In genomic region chr3:15527031-15527459, GRCh38 we compare ENCODE assay signal across 13 cellular contexts. TPM values are rescaled to one million over a fixed set of nuclear protein-coding genes. Genes with fewer than 3 reads are reported as not detected.
DNase-seq lines count a peak whose midpoint lies in the region; ATAC-seq and TF ChIP-seq lines count a peak whose summit lies in the region.
"Had no signal": no experiment of that assay in that cellular context is flagged by ENCODE, and none has a peak within 500 bp of the region (broad histone marks: within the 10 kb centered on the region; RNA-seq: fewer than 3 reads in every experiment).

No MANE protein-coding gene starts in this region.

- H3K4me2 ChIP-seq in neuronal stem cell (ENCODE audit: insufficient read depth, low read length, poor library complexity, severe bottlenecking): no peak overlapping the region

- H3K4me1 ChIP-seq in neuronal stem cell (ENCODE audit: control insufficient read depth in 2 of 2, insufficient read depth in 1 of 2, low read depth in 1 of 2, low read length in 2 of 2): peaks cover 0 to 6% of the 10 kb centered on the region in 2 donors

- peak; percentile 27 for TF ChIP-seq CTCF in fibroblast of pulmonary artery (IDR thresholded peaks at IDR 0.05; ENCODE audit: low read length, missing control alignments)

- H3K27me3 ChIP-seq in neuronal stem cell (ENCODE audit: control insufficient read depth in 3 of 3, insufficient read depth in 3 of 3, low read depth in 1 of 3, low read length in 3 of 3): no peaks in the 10 kb centered on the region
- H3K27me3 ChIP-seq: upper lobe of left lung had no signal

- no peak overlapping the region for H3K4ac ChIP-seq in neuronal stem cell (ENCODE audit: low read length)

- no peaks in the 10 kb centered on the region for H3K79me1 ChIP-seq in neuronal stem cell (ENCODE audit: low read depth, low read length)

- no CpG with 5 or more reads among the region's 4 CpGs for WGBS in neuronal stem cell (ENCODE audit: extremely low coverage in 2 of 2, insufficient read length in 2 of 2, insufficient replicate concordance in 1 of 2), 2 donors

- H2BK120ac ChIP-seq in neuronal stem cell (ENCODE audit: low read depth, low read length): no peak overlapping the region

- peak overlapping the region; percentile 74 for H2AFZ ChIP-seq in neuronal stem cell (ENCODE audit: low read length)
- H2AFZ ChIP-seq: GM23248 had no signal

- H3K4me3 ChIP-seq in fibroblast of pulmonary artery (replicated peaks; ENCODE audit: low read depth, low read length) (no peak overlapping the region), neuronal stem cell (ENCODE audit: low read length in 2 of 2) (no peak overlapping the region)
- H3K4me3 ChIP-seq: GM23248, lung, upper lobe of left lung had no signal

- peaks cover 0 to 4% of the 10 kb centered on the region in 2 donors for H3K9me3 ChIP-seq in neuronal stem cell (replicated peaks in 1 of 2; ENCODE audit: control insufficient read depth in 2 of 2, insufficient read depth in 1 of 2, low read depth in 1 of 2, low read length in 2 of 2)
- H3K9me3 ChIP-seq: upper lobe of left lung had no signal

- no peak overlapping the region for H4K8ac ChIP-seq in neuronal stem cell (ENCODE audit: low read depth, low read length)

- no peak overlapping the region for H2AK5ac ChIP-seq in neuronal stem cell (ENCODE audit: low read depth, low read length)

- no peak overlapping the region for H3K23ac ChIP-seq in neuronal stem cell (ENCODE audit: low read depth, low read length, poor library complexity)

- no peak overlapping the region for H3K14ac ChIP-seq in neuronal stem cell (ENCODE audit: low read length)

- H3K27ac ChIP-seq in neuronal stem cell (replicated peaks; ENCODE audit: low read length): no peak overlapping the region
- H3K27ac ChIP-seq: GM23248 had no signal

- no peaks in the 10 kb centered on the region for H3K36me3 ChIP-seq in neuronal stem cell (replicated peaks in 1 of 2; ENCODE audit: control insufficient read depth in 2 of 2, insufficient read depth in 2 of 2, low read length in 2 of 2)
- H3K36me3 ChIP-seq: upper lobe of left lung had no signal

- no peak overlapping the region for H3K18ac ChIP-seq in neuronal stem cell (ENCODE audit: low read length)

- ATAC-seq in GM18868 (IDR thresholded peaks at IDR 0.05; ENCODE audit: unreplicated experiment): peak; percentile 83
- ATAC-seq: Panc1 had no signal

- peak; percentile 88 for DNase-seq in NCI-H82 (lab: John Stamatoyannopoulos, UW)
- DNase-seq in fibroblast of pulmonary artery (ENCODE audit: low read depth): peak; percentile 21
- peak; percentile 35 for DNase-seq in neuronal stem cell (ENCODE audit: low spot score)
- no peak for DNase-seq in OCI-M2 (lab: John Stamatoyannopoulos, UW; ENCODE audit: unreplicated experiment)
- no peak for DNase-seq in NCI-H526 (lab: John Stamatoyannopoulos, UW)
- DNase-seq in NCI-H748 (lab: John Stamatoyannopoulos, UW; ENCODE audit: unreplicated experiment): no peak
- no peak for DNase-seq in 8988T
- DNase-seq: activated CD8-positive, alpha-beta memory T cell treated with anti-CD3 and anti-CD28 coated beads for 24 hours; GM23248; upper lobe of left lung had no signal

- no peak overlapping the region for H2BK12ac ChIP-seq in neuronal stem cell (ENCODE audit: low read length)

- H2BK5ac ChIP-seq in neuronal stem cell (ENCODE audit: low read length): no peak overlapping the region

- no peak overlapping the region for H2BK15ac ChIP-seq in neuronal stem cell (ENCODE audit: low read length)

- no peak overlapping the region for H3K9ac ChIP-seq in neuronal stem cell (ENCODE audit: low read depth, low read length, poor library complexity)
- H3K9ac ChIP-seq: GM23248 had no signal

- no peak overlapping the region for H4K91ac ChIP-seq in neuronal stem cell (ENCODE audit: low read depth, low read length, poor library complexity)

RNA-seq across cellular contexts. Expression of gene COLQ, which starts 5.5 kb away (rescaled TPM):
- 2.2 TPM for polyA plus RNA-seq in neuronal stem cell (2013, experiment 1 of 2)
- 2.1 TPM for polyA plus RNA-seq in neuronal stem cell (2013, experiment 2 of 2)

Comparison
In these comparisons a context has a peak if more than half of its experiments do, and no peak if none do; other contexts are left out.
1. DNase-seq: peak in NCI-H82 (single experiment), fibroblast of pulmonary artery (single experiment) and neuronal stem cell (single experiment); none in OCI-M2 (single experiment), NCI-H526 (0 of 2), NCI-H748 (single experiment) and 8988T (single experiment).